ENCODE assay signal across 9 cellular contexts in genomic region chr6:44122821-44123220, GRCh38. TPM values are rescaled to one million over a fixed set of nuclear protein-coding genes. Genes with fewer than 3 reads are reported as not detected.
DNase-seq lines count a peak whose midpoint lies in the region; ATAC-seq, FAIRE-seq and TF ChIP-seq lines count a peak whose summit lies in the region.
"Had no signal": no experiment of that assay in that cellular context is flagged by ENCODE, and none has a peak within 500 bp of the region (broad histone marks: within the 10 kb centered on the region; RNA-seq: fewer than 3 reads in every experiment).

No MANE protein-coding gene starts in this region.

- no peaks in the 10 kb centered on the region for H3K9me2 ChIP-seq in OCI-LY7 (ENCODE audit: insufficient read depth, low read length)

- no peak overlapping the region for H3K4ac ChIP-seq in H1 (replicated peaks; ENCODE audit: insufficient read length, low read depth, low read length)

- H3K9me3 ChIP-seq in OCI-LY7 (ENCODE audit: low read length) (no peaks in the 10 kb centered on the region), H1 (ENCODE audit: insufficient read depth in 2 of 2, low read depth in 1 of 2, low read length in 1 of 2) (no peaks in the 10 kb centered on the region), prostate gland (no peaks in the 10 kb centered on the region)

- FAIRE-seq in GM12891 (lab: Jason Lieb, UNC) (peak; percentile 66), H1 (lab: Jason Lieb, UNC) (no peak)

- H3K27ac ChIP-seq in OCI-LY7 (ENCODE audit: low read depth, low read length, poor library complexity, severe bottlenecking) (no peak overlapping the region), H1 (ENCODE audit: low read depth, low read length) (no peak overlapping the region), prostate gland (peak overlapping the region; percentile 20 to 37)

- no peak for TF ChIP-seq RAD21 in H1 (IDR thresholded peaks at IDR 0.05 in 1 of 2, conservative IDR thresholded peaks at IDR 0.05 in 1 of 2; ENCODE audit: low read depth in 2 of 2, low read length in 2 of 2)

- H2BK120ac ChIP-seq in H1 (replicated peaks; ENCODE audit: low read depth, low read length) = no peak overlapping the region

- peaks cover 45% of the 10 kb centered on the region for H4K20me1 ChIP-seq in OCI-LY7 (ENCODE audit: insufficient read depth, low read length)
- peaks cover 21 to 27% of the 10 kb centered on the region in 2 experiments for H4K20me1 ChIP-seq in H1 (replicated peaks in 1 of 2; ENCODE audit: control insufficient read depth in 1 of 2, insufficient read depth in 2 of 2, low read length in 2 of 2)

- no peak overlapping the region for H4K8ac ChIP-seq in H1 (ENCODE audit: extremely low read depth, insufficient read depth, low read length)

- POLR2A ChIA-PET in OCI-LY7 (lab: Charles Lee) = interaction anchor here (0.7 to 1.2 kb wide), 3 partner anchors 11 to 326 kb away, joined by 4 to 5 read pairs (median 4); no protein-coding TSS in a partner anchor
- POLR2A ChIA-PET in H1 (lab: Charles Lee; ENCODE audit: partially characterized antibody) = interaction anchor here (0.9 to 2.2 kb wide), 5 partner anchors 9 to 131 kb away, joined by 3 to 5 read pairs (median 4); no protein-coding TSS in a partner anchor

- H2BK5ac ChIP-seq in H1 (ENCODE audit: low read depth, low read length) = no peak overlapping the region

- H2AFZ ChIP-seq in OCI-LY7 (ENCODE audit: low read length) (no peak overlapping the region), H1 (ENCODE audit: low read length) (no peak overlapping the region)

- H2BK15ac ChIP-seq in H1 (ENCODE audit: low read length) = no peak overlapping the region

- H2AK5ac ChIP-seq in H1 (ENCODE audit: low read depth, low read length) = no peak overlapping the region

- no peak overlapping the region for H2BK12ac ChIP-seq in H1 (ENCODE audit: low read depth, low read length)

- H4K5ac ChIP-seq in H1 (ENCODE audit: insufficient read length, low read depth, low read length) = no peak overlapping the region

- H2BK20ac ChIP-seq in H1 (ENCODE audit: low read length) = no peak overlapping the region

- WGBS in H1 (ENCODE audit: extremely low coverage in 1 of 2, insufficient coverage in 1 of 2, insufficient read length in 1 of 2, insufficient replicate concordance in 2 of 2, low coverage in 1 of 2, low lambda C conversion rate in 2 of 2, missing lambda C conversion rate in 1 of 2), 2 experiments = 100% methylated on average over 1 of the region's 1 CpG; no CpG with 5 or more reads in 1 of the 2 experiments
- 3% methylated on average over 1 of the region's 1 CpG for WGBS in prostate gland

- H3K4me1 ChIP-seq in OCI-LY7 (ENCODE audit: insufficient read depth, low read length, poor library complexity, severe bottlenecking) = peaks cover 39% of the 10 kb centered on the region
- H3K4me1 ChIP-seq in H1 (replicated peaks in 1 of 4; ENCODE audit: control insufficient read depth in 3 of 4, insufficient read depth in 4 of 4, low read length in 3 of 4) = peaks cover 1 to 20% (median 11%) of the 10 kb centered on the region in 4 experiments
- H3K4me1 ChIP-seq in prostate gland (replicated peaks) = peaks cover 20% of the 10 kb centered on the region

- intact Hi-C loops in OCI-LY7 (cut with micrococcal nuclease; ENCODE audit: unreplicated experiment) (no loop called here), prostate gland (cut with DNase I) (no loop called here)

- DNase-seq in GM12891 (ENCODE audit: insufficient read length, low spot score) (no peak), OCI-LY7 (ENCODE audit: low spot score) (peak; percentile 12), H1 (ENCODE audit: low read depth in 1 of 2, low spot score in 2 of 2) (no peak), prostate gland (ENCODE audit: low spot score) (no peak), hypothalamus (lab: John Stamatoyannopoulos, UW) (no peak), HuH-7.5 (ENCODE audit: low spot score) (no peak), NCI-H510A treated with DMSO at 0.1 percent for 48 hours (lab: John Stamatoyannopoulos, UW) (no peak)

- H3K9ac ChIP-seq in H1 (replicated peaks in 1 of 4; ENCODE audit: extremely low read depth in 1 of 4, low read depth in 3 of 4, low read length in 3 of 4) = no peak overlapping the region

- H3K79me2 ChIP-seq in OCI-LY7 (ENCODE audit: insufficient read depth, low read depth, low read length) (peaks cover 93% of the 10 kb centered on the region), H1 (ENCODE audit: control insufficient read depth in 1 of 2, insufficient read depth in 2 of 2, low read length in 2 of 2) (peaks cover 64 to 91% of the 10 kb centered on the region in 2 experiments)

- H3K79me1 ChIP-seq in H1 (ENCODE audit: low read depth, low read length) = peaks cover 18% of the 10 kb centered on the region

- H3K14ac ChIP-seq in H1 (ENCODE audit: insufficient read length) = no peak overlapping the region

- peaks cover 7% of the 10 kb centered on the region for H3K23me2 ChIP-seq in H1 (ENCODE audit: low read depth, low read length)

- H3K4me3 ChIP-seq in OCI-LY7 (ENCODE audit: low read depth, low read length, poor library complexity, severe bottlenecking) = peak overlapping the region; percentile 0
- no peak overlapping the region for H3K4me3 ChIP-seq in H1 (ENCODE audit: extremely low read depth in 1 of 4, insufficient read depth in 2 of 4, low read depth in 3 of 4, low read length in 4 of 4)
- H3K4me3 ChIP-seq in prostate gland = no peak overlapping the region

- peaks cover 34% of the 10 kb centered on the region for H3K36me3 ChIP-seq in OCI-LY7 (ENCODE audit: insufficient read depth, low read length)
- 0 out of 8 replicates have a peak, but pooled peaks cover 0 to 2% (median 0%) of the 10 kb centered on the region in 4 experiments for H3K36me3 ChIP-seq in H1 (ENCODE audit: control insufficient read depth in 2 of 4, insufficient read depth in 4 of 4, low read length in 3 of 4)
- no peaks in the 10 kb centered on the region for H3K36me3 ChIP-seq in prostate gland

- TF ChIP-seq POLR2A in GM12891 (IDR thresholded peaks at IDR 0.05; ENCODE audit: low read depth, low read length) = no peak
- TF ChIP-seq POLR2A in H1 (IDR thresholded peaks at IDR 0.05; ENCODE audit: control extremely low read depth in 1 of 2, low read depth in 2 of 2, low read length in 2 of 2) = no peak
- TF ChIP-seq POLR2A in prostate gland (IDR thresholded peaks at IDR 0.05) = no peak

- BruUV-seq in OCI-LY7 (replicated peaks; lab: Mats Ljungman, UMichigan) = no TSS peak

- H4K91ac ChIP-seq in H1 (replicated peaks; ENCODE audit: insufficient read length, low read length) = no peak overlapping the region

- ATAC-seq in GM19463 (IDR thresholded peaks at IDR 0.05; ENCODE audit: unreplicated experiment) = no peak

- CTCF ChIA-PET in OCI-LY7 (lab: Charles Lee; ENCODE audit: unreplicated experiment) = no interaction called here
- CTCF ChIA-PET in H1 (lab: Charles Lee; ENCODE audit: partially characterized antibody) = interaction anchor here (0.7 to 22.5 kb wide), 5 partner anchors 10 to 111 kb away, joined by 3 to 255 read pairs (median 6); no protein-coding TSS in a partner anchor

- H3K4me2 ChIP-seq in OCI-LY7 (ENCODE audit: low read length) (peak overlapping the region; percentile 98), H1 (ENCODE audit: insufficient read depth in 1 of 2, low read depth in 2 of 2, low read length in 2 of 2) (peak overlapping the region; percentile 17 to 25; a peak in 2 of 4 replicates)

- H3K18ac ChIP-seq in H1 (ENCODE audit: extremely low read depth, low read length) = no peak overlapping the region

- no peak overlapping the region for H3K56ac ChIP-seq in H1 (replicated peaks; ENCODE audit: insufficient read length, low read depth, low read length)

- TF ChIP-seq CTCF in OCI-LY7 (conservative IDR thresholded peaks at IDR 0.05; ENCODE audit: low read length) (no peak), H1 (IDR thresholded peaks at IDR 0.05; ENCODE audit: control extremely low read depth in 1 of 3, insufficient read depth in 1 of 3, low read depth in 1 of 3, low read length in 3 of 3) (no peak), prostate gland (IDR thresholded peaks at IDR 0.05) (no peak)

- H3K23ac ChIP-seq in H1 (ENCODE audit: insufficient read length) = no peak overlapping the region

- no peaks in the 10 kb centered on the region for H3K27me3 ChIP-seq in H1 (replicated peaks in 1 of 4; ENCODE audit: control insufficient read depth in 3 of 4, extremely low read depth in 1 of 4, insufficient read depth in 3 of 4, low read length in 3 of 4)
- no peaks in the 10 kb centered on the region for H3K27me3 ChIP-seq in prostate gland (replicated peaks; ENCODE audit: insufficient read depth)

- no peak for TF ChIP-seq EP300 in H1 (IDR thresholded peaks at IDR 0.05; ENCODE audit: borderline replicate concordance in 1 of 2, low read depth in 2 of 2, low read length in 2 of 2)

RNA-seq across cellular contexts. Expression of gene MRPL14, which starts 4.4 kb away (rescaled TPM):
- polyA plus RNA-seq in GM12891 (2012; ENCODE audit: low read depth, missing spikeins) = 82.0 TPM
- 87.2 and 97.8 TPM in 2 replicates for total RNA-seq in OCI-LY7 (2014; rRNA removed; shearing (Covaris generic))
- 42.8 and 51.3 TPM in 2 replicates for total RNA-seq in OCI-LY7 (2022)
- 81.8 and 82.0 TPM in 2 replicates for total RNA-seq in H1 (2021; fragmentation: NEBNext Ultra II Directional; extraction: Animal tissue kit (Norgen Biotek cat#: 25700))
- 97.1 and 105 TPM in 2 replicates for polyA plus RNA-seq in H1 (2011; rRNA removed)
- 93.0 TPM for polyA plus RNA-seq in H1 (2011; cell fraction: cytosol; rRNA removed)
- 84.9 TPM for polyA plus RNA-seq in H1 (2011; cell fraction: nucleus; rRNA removed)
- polyA plus RNA-seq in H1 (2012, experiment 1 of 2) = 102 to 123 TPM (median 115 TPM) in 4 replicates
- polyA plus RNA-seq in H1 (2012, experiment 2 of 2) = 122 TPM
- polyA plus RNA-seq in H1 (2013, experiment 1 of 2) = 81.1 TPM
- polyA plus RNA-seq in H1 (2013, experiment 2 of 2) = 86.4 TPM
- 32.7 and 33.0 TPM in 2 replicates for polyA minus RNA-seq in H1 (2011; rRNA and poly(A)+ RNA removed)
- 28.1 TPM for polyA minus RNA-seq in H1 (2011; cell fraction: cytosol; rRNA and poly(A)+ RNA removed)
- 20.0 TPM for polyA minus RNA-seq in H1 (2011; cell fraction: nucleus; rRNA and poly(A)+ RNA removed)
- total RNA-seq in prostate gland = 10 to 100 TPM; 35.7 to 48.1 TPM

RNA-seq across cellular contexts. Expression of gene TMEM63B, which starts 4.5 kb away (rescaled TPM):
- 7.0 TPM for polyA plus RNA-seq in GM12891 (2012; ENCODE audit: low read depth, missing spikeins)
- 3.7 and 5.4 TPM in 2 replicates for total RNA-seq in OCI-LY7 (2014; rRNA removed; shearing (Covaris generic))
- total RNA-seq in OCI-LY7 (2022) (10.0 and 10.2 TPM in 2 replicates), prostate gland (100 to 1,000 TPM in 1 of 2 donors, 10 to 100 TPM in 1; 50.9 to 113 TPM)
- total RNA-seq in H1 (2021; fragmentation: NEBNext Ultra II Directional; extraction: Animal tissue kit (Norgen Biotek cat#: 25700)) = 60.5 and 61.1 TPM in 2 replicates
- polyA plus RNA-seq in H1 (2011; rRNA removed) = 96.8 and 110 TPM in 2 replicates
- 71.4 TPM for polyA plus RNA-seq in H1 (2011; cell fraction: cytosol; rRNA removed)
- polyA plus RNA-seq in H1 (2011; cell fraction: nucleus; rRNA removed) = 196 TPM
- 37.4 to 68.7 TPM (median 63.1 TPM) in 4 replicates for polyA plus RNA-seq in H1 (2012, experiment 1 of 2)
- 49.0 TPM for polyA plus RNA-seq in H1 (2012, experiment 2 of 2)
- polyA plus RNA-seq in H1 (2013, experiment 1 of 2) = 64.8 TPM
- 66.3 TPM for polyA plus RNA-seq in H1 (2013, experiment 2 of 2)
- polyA minus RNA-seq in H1 (2011; rRNA and poly(A)+ RNA removed) = 116 and 125 TPM in 2 replicates
- polyA minus RNA-seq in H1 (2011; cell fraction: cytosol; rRNA and poly(A)+ RNA removed) = 46.4 TPM
- 41.6 TPM for polyA minus RNA-seq in H1 (2011; cell fraction: nucleus; rRNA and poly(A)+ RNA removed)

RNA-seq across cellular contexts. Expression of gene CAPN11, which starts 35.8 kb away (rescaled TPM):
- polyA plus RNA-seq in GM12891 (2012; ENCODE audit: low read depth, missing spikeins) = 1.2 TPM
- not detected in 2 replicates for total RNA-seq in OCI-LY7 (2014; rRNA removed; shearing (Covaris generic))
- not detected in 2 replicates for total RNA-seq in OCI-LY7 (2022)
- total RNA-seq in H1 (2021; fragmentation: NEBNext Ultra II Directional; extraction: Animal tissue kit (Norgen Biotek cat#: 25700)) = 0.97 and 1.2 TPM in 2 replicates
- polyA plus RNA-seq in H1 (2011; rRNA removed) = 0.95 and 1.8 TPM in 2 replicates
- polyA plus RNA-seq in H1 (2011; cell fraction: cytosol; rRNA removed) = 1.4 TPM
- 7.7 TPM for polyA plus RNA-seq in H1 (2011; cell fraction: nucleus; rRNA removed)
- polyA plus RNA-seq in H1 (2012, experiment 1 of 2) = 1.0 to 1.9 TPM (median 1.2 TPM) in 4 replicates
- polyA plus RNA-seq in H1 (2012, experiment 2 of 2) = 0.92 TPM
- 1.2 TPM for polyA plus RNA-seq in H1 (2013, experiment 1 of 2)
- polyA plus RNA-seq in H1 (2013, experiment 2 of 2) = 0.99 TPM
- 1.0 and 1.2 TPM in 2 replicates for polyA minus RNA-seq in H1 (2011; rRNA and poly(A)+ RNA removed)
- polyA minus RNA-seq in H1 (2011; cell fraction: cytosol; rRNA and poly(A)+ RNA removed) = 1.2 TPM
- polyA minus RNA-seq in H1 (2011; cell fraction: nucleus; rRNA and poly(A)+ RNA removed) = 1.3 TPM
- total RNA-seq in prostate gland = 1 to 10 TPM in 1 of 2 donors, not detected in 1; 5.9 TPM
- total RNA-seq: epithelial cell of proximal tubule had no signal

Comparison
In these comparisons a context has a peak if more than half of its experiments do, and no peak if none do; other contexts are left out.
1. H3K27ac ChIP-seq: peak in prostate gland (2 of 2); none in OCI-LY7 (single experiment) and H1 (single experiment).